In genomic region chr12:53994268-53994690, GRCh38 we compare ENCODE assay signal across 1 cellular context.
TF ChIP-seq lines count a peak whose summit lies in the region.

No MANE protein-coding gene starts in this region.

TF ChIP-seq in HCT116, 20 proteins besides CTCF, POLR2A, EP300 and RAD21 (continued from another document):
- TF ChIP-seq ZFX (IDR thresholded peaks at IDR 0.05) (peak; percentile 48; the same call in 1 of the 2 replicates), YY1 (IDR thresholded peaks at IDR 0.05; ENCODE audit: extremely low read depth, insufficient replicate concordance, low read depth, low read length) (no peak)
